Comparison of ENCODE assay signal across 1 cellular context in genomic region chr5:14143843-14144585, GRCh38.
TF ChIP-seq lines count a peak whose summit lies in the region.

No MANE protein-coding gene starts in this region.

TF ChIP-seq in HEK293, 187 proteins besides CTCF, POLR2A, EP300 and RAD21 (continued from another document and continues in another):
- no peak for TF ChIP-seq SCRT2 (tag by site-specific recombination; IDR thresholded peaks at IDR 0.05)
- TF ChIP-seq ZBTB7A (tag by site-specific recombination; IDR thresholded peaks at IDR 0.05; ENCODE audit: low read depth) = peak; percentile 30; the same call in 1 of the 2 replicates
- no peak for TF ChIP-seq KLF7 (tag by site-specific recombination; IDR thresholded peaks at IDR 0.05; ENCODE audit: borderline replicate concordance)
- TF ChIP-seq HOXD13 (CRISPR knock-in tag; IDR thresholded peaks at IDR 0.05; ENCODE audit: borderline replicate concordance) = no peak
- no peak for TF ChIP-seq ZNF366 (tag by site-specific recombination; conservative IDR thresholded peaks at IDR 0.05)
- TF ChIP-seq ZNF24 (tag by site-specific recombination; IDR thresholded peaks at IDR 0.05) = peak; percentile 64; the same call in 1 of the 2 replicates
- TF ChIP-seq ZNF354C (tag by site-specific recombination; IDR thresholded peaks at IDR 0.05; ENCODE audit: borderline replicate concordance, low read depth) = no peak
- no peak for TF ChIP-seq ZNF140 (tag by site-specific recombination; IDR thresholded peaks at IDR 0.05)
- no peak for TF ChIP-seq IKZF3 (tag by site-specific recombination; IDR thresholded peaks at IDR 0.05)
- TF ChIP-seq ZNF239 (tag by site-specific recombination; IDR thresholded peaks at IDR 0.05) = no peak
- TF ChIP-seq ZNF580 (tag by site-specific recombination; IDR thresholded peaks at IDR 0.05) = no peak
- no peak for TF ChIP-seq ZNF610 (tag by site-specific recombination; IDR thresholded peaks at IDR 0.05; ENCODE audit: borderline replicate concordance)
- TF ChIP-seq ZNF623 (tag by site-specific recombination; IDR thresholded peaks at IDR 0.05) = no peak
- no peak for TF ChIP-seq EGR2 (tag by site-specific recombination; IDR thresholded peaks at IDR 0.05; ENCODE audit: low read depth)
- TF ChIP-seq ZNF221 (tag by site-specific recombination; IDR thresholded peaks at IDR 0.05; ENCODE audit: borderline replicate concordance) = no peak
- TF ChIP-seq ZNF792 (tag by site-specific recombination; IDR thresholded peaks at IDR 0.05) = no peak
- no peak for TF ChIP-seq ZSCAN18 (tag by site-specific recombination; IDR thresholded peaks at IDR 0.05)
- 0 out of 2 replicates have a peak, but pooled peaks have one; percentile 16 for TF ChIP-seq KLF16 (tag by site-specific recombination; IDR thresholded peaks at IDR 0.05)
- no peak for TF ChIP-seq ZNF324 (tag by site-specific recombination; IDR thresholded peaks at IDR 0.05)
- TF ChIP-seq KLF10 (tag by site-specific recombination; IDR thresholded peaks at IDR 0.05) = no peak
- no peak for TF ChIP-seq ZNF23 (tag by site-specific recombination; IDR thresholded peaks at IDR 0.05; ENCODE audit: borderline replicate concordance)
- TF ChIP-seq REST (tag by site-specific recombination; IDR thresholded peaks at IDR 0.05) = no peak
- TF ChIP-seq GLI4 (tag by site-specific recombination; IDR thresholded peaks at IDR 0.05) = 0 out of 2 replicates have a peak, but pooled peaks have one; percentile 63
- TF ChIP-seq ZNF37A (tag by site-specific recombination; IDR thresholded peaks at IDR 0.05) = no peak
- TF ChIP-seq ZNF362 (tag by site-specific recombination; IDR thresholded peaks at IDR 0.05) = no peak
- TF ChIP-seq ZNF624 (tag by site-specific recombination; IDR thresholded peaks at IDR 0.05) = no peak
- no peak; the same call in 1 of the 2 replicates for TF ChIP-seq ZNF449 (tag by site-specific recombination; IDR thresholded peaks at IDR 0.05)
- TF ChIP-seq ZNF280C (tag by site-specific recombination; IDR thresholded peaks at IDR 0.05) = no peak
- TF ChIP-seq ZBTB10 (tag by site-specific recombination; IDR thresholded peaks at IDR 0.05) = 0 out of 2 replicates have a peak, but pooled peaks have one; percentile 38
- TF ChIP-seq ZBTB44 (tag by site-specific recombination; IDR thresholded peaks at IDR 0.05) = no peak
- no peak for TF ChIP-seq ZNF621 (tag by site-specific recombination; IDR thresholded peaks at IDR 0.05)
- no peak for TF ChIP-seq ZIC2 (tag by site-specific recombination; IDR thresholded peaks at IDR 0.05)
- TF ChIP-seq ZNF211 (tag by site-specific recombination; IDR thresholded peaks at IDR 0.05; ENCODE audit: low read depth) = no peak
- TF ChIP-seq TRIM28 (IDR thresholded peaks at IDR 0.05; ENCODE audit: borderline replicate concordance, low read length) = no peak
- TF ChIP-seq ZNF677 (tag by site-specific recombination; IDR thresholded peaks at IDR 0.05) = no peak
- TF ChIP-seq ZXDB (tag by site-specific recombination; IDR thresholded peaks at IDR 0.05) = peak; percentile 56; the same call in 1 of the 2 replicates
- TF ChIP-seq ZNF10 (tag by site-specific recombination; IDR thresholded peaks at IDR 0.05) = no peak
- peak; percentile 50; the same call in 1 of the 2 replicates for TF ChIP-seq ZNF121 (tag by site-specific recombination; IDR thresholded peaks at IDR 0.05)
- no peak for TF ChIP-seq PRDM6 (tag by site-specific recombination; IDR thresholded peaks at IDR 0.05)
- no peak for TF ChIP-seq OVOL3 (tag by site-specific recombination; IDR thresholded peaks at IDR 0.05)
- TF ChIP-seq ZNF26 (tag by site-specific recombination; IDR thresholded peaks at IDR 0.05) = no peak
- peak; percentile 61 for TF ChIP-seq ZNF341 (tag by site-specific recombination; IDR thresholded peaks at IDR 0.05; ENCODE audit: low read depth)
